ENCODE assay signal across 24 cellular contexts in the genomic region with DNA sequence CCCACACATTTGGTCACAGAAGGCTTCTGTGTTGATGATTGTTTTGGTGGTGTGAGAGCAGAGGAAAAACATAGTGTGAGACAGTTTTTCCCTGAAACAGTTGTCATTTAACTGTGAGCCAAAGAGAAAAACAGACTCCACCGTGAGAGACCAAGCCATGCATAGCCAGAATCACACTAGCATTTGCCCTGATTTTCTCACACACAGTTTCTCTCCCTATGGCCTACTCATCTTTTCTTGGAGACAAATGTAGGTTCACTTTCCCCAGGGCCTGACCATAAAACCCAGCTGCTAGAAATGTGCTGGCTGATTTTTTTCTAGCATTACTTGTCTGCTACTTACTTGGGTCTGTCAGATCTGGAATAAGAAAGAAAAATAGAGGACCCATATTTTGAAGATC.
DNase-seq lines count a peak whose midpoint lies in the region; ATAC-seq, FAIRE-seq and TF ChIP-seq lines count a peak whose summit lies in the region.
"Had no signal": no experiment of that assay in that cellular context is flagged by ENCODE, and none has a peak within 500 bp of the region (broad histone marks: within the 10 kb centered on the region; RNA-seq: fewer than 3 reads in every experiment).

No MANE protein-coding gene starts in this region.

- H3K4me3 ChIP-seq in bronchial epithelial cell (ENCODE audit: low read depth, low read length) (no peak overlapping the region), keratinocyte (ENCODE audit: control insufficient read depth in 2 of 3, extremely low read depth in 1 of 3, insufficient read depth in 2 of 3, low read depth in 1 of 3, low read length in 3 of 3) (no peak overlapping the region)
- H3K4me3 ChIP-seq: MG63 had no signal

- DNase-seq in G401 (ENCODE audit: low spot score) (peak; percentile 8), bronchial epithelial cell (ENCODE audit: low read depth) (no peak), keratinocyte (ENCODE audit: low read depth, low spot score) (no peak), progenitor cell of endocrine pancreas (ENCODE audit: low spot score, unreplicated experiment) (no peak), KG1 (lab: John Stamatoyannopoulos, UW) (no peak)
- no peak for DNase-seq in central memory CD4-positive, alpha-beta T cell
- DNase-seq: DMS53, GF-D8, H9, HFFc6, MG63, NCI-H1417, NCI-H1694 treated with DMSO at 0.1 percent for 48 hours, NCI-H2107, NCI-H446 treated with DMSO at 0.1 percent for 48 hours, NCI-H526 treated with DMSO at 0.1 percent for 48 hours, PC-3, SHP77 treated with DMSO at 0.1 percent for 48 hours had no signal

- FAIRE-seq in bronchial epithelial cell (lab: Jason Lieb, UNC), result peak; percentile 32
- FAIRE-seq in keratinocyte (lab: Jason Lieb, UNC), result peak; percentile 29
- FAIRE-seq: A204.1, D721Med had no signal

- no peaks in the 10 kb centered on the region for H3K9me1 ChIP-seq in keratinocyte (ENCODE audit: control insufficient read depth, extremely low read depth, insufficient read depth, low read length)

- no peaks in the 10 kb centered on the region for H3K27me3 Mint-ChIP-seq in progenitor cell of endocrine pancreas
- H3K27me3 Mint-ChIP-seq: B cell had no signal

- ATAC-seq in GM19395 (IDR thresholded peaks at IDR 0.05; ENCODE audit: unreplicated experiment), result no peak
- ATAC-seq in GM21381 (IDR thresholded peaks at IDR 0.05; ENCODE audit: unreplicated experiment), result no peak
- ATAC-seq: PC-3 had no signal

- H3K9me3 Mint-ChIP-seq in progenitor cell of endocrine pancreas (ENCODE audit: low read depth), result peaks cover 11% of the 10 kb centered on the region
- H3K9me3 Mint-ChIP-seq: HFFc6 had no signal

- H2AFZ ChIP-seq in keratinocyte (ENCODE audit: control insufficient read depth, low read length), result peak overlapping the region; percentile 36

- H3K27ac Mint-ChIP-seq in progenitor cell of endocrine pancreas, result peak overlapping the region; percentile 71
- H3K27ac Mint-ChIP-seq: B cell, CD14-positive monocyte, H9, HFFc6 had no signal

- dilution Hi-C loops in keratinocyte (cut with MboI; ENCODE audit: extremely low pct_ligation_motif_present, low sequenced_read_pairs), result no loop called here

- peaks cover 12% of the 10 kb centered on the region for H3K4me1 Mint-ChIP-seq in progenitor cell of endocrine pancreas (ENCODE audit: low read depth)
- H3K4me1 Mint-ChIP-seq: B cell had no signal

- peak overlapping the region; percentile 74 for H3K27ac ChIP-seq in keratinocyte (ENCODE audit: control insufficient read depth, insufficient read depth, low read length)

- H3K79me2 ChIP-seq in keratinocyte (ENCODE audit: control insufficient read depth, insufficient read depth, low read length), result no peaks in the 10 kb centered on the region

- H3K9me3 ChIP-seq in keratinocyte (ENCODE audit: control insufficient read depth, low read depth, low read length), result no peaks in the 10 kb centered on the region
- H3K9me3 ChIP-seq: MG63 had no signal

- H3K9ac ChIP-seq in keratinocyte (ENCODE audit: control insufficient read depth, extremely low read depth, insufficient read depth, low read length), result no peak overlapping the region

- no peaks in the 10 kb centered on the region for H3K27me3 ChIP-seq in bronchial epithelial cell (ENCODE audit: control insufficient read depth, insufficient read depth, low read length)
- no peaks in the 10 kb centered on the region for H3K27me3 ChIP-seq in keratinocyte (ENCODE audit: control insufficient read depth, extremely low read depth, insufficient read depth, low read length)
- H3K27me3 ChIP-seq: MG63 had no signal

- peaks cover 49% of the 10 kb centered on the region for H3K4me1 ChIP-seq in keratinocyte (ENCODE audit: control insufficient read depth, extremely low read depth, insufficient read depth, low read length)

- no peaks in the 10 kb centered on the region for H4K20me1 ChIP-seq in keratinocyte (ENCODE audit: control insufficient read depth, extremely low read depth, insufficient read depth, low read length)

- no peak overlapping the region for H3K4me3 Mint-ChIP-seq in progenitor cell of endocrine pancreas (ENCODE audit: low read depth)
- H3K4me3 Mint-ChIP-seq: B cell, CD14-positive monocyte, H9, HFFc6 had no signal

- peaks cover 4% of the 10 kb centered on the region for H3K36me3 Mint-ChIP-seq in progenitor cell of endocrine pancreas (ENCODE audit: insufficient read depth)
- H3K36me3 Mint-ChIP-seq: CD14-positive monocyte had no signal

- TF ChIP-seq CTCF in bronchial epithelial cell (IDR thresholded peaks at IDR 0.05; ENCODE audit: insufficient read depth, low read length, severe bottlenecking), result no peak
- TF ChIP-seq CTCF in keratinocyte (optimal IDR thresholded peaks at IDR 0.05 in 1 of 3, IDR thresholded peaks at IDR 0.05 in 1 of 3, conservative IDR thresholded peaks at IDR 0.05 in 1 of 3; ENCODE audit: extremely low read depth in 1 of 3, insufficient read depth in 2 of 3, low read length in 3 of 3), result no peak
- TF ChIP-seq CTCF in progenitor cell of endocrine pancreas (IDR thresholded peaks at IDR 0.05; ENCODE audit: unreplicated experiment), result no peak

- in situ Hi-C loops in G401 (cut with HindIII; ENCODE audit: low sequenced_read_pairs), result no loop called here

- H3K4me2 ChIP-seq in keratinocyte (ENCODE audit: control insufficient read depth, extremely low read depth, insufficient read depth, low read depth, low read length), result no peak overlapping the region

- H3K36me3 ChIP-seq in bronchial epithelial cell (ENCODE audit: control insufficient read depth, insufficient read depth, low read length) (no peaks in the 10 kb centered on the region), keratinocyte (ENCODE audit: control insufficient read depth in 2 of 2, extremely low read depth in 1 of 2, insufficient read depth in 2 of 2, low read length in 2 of 2) (no peaks in the 10 kb centered on the region)
- H3K36me3 ChIP-seq: MG63 had no signal
